In genomic region chr1:181152892-181153633, GRCh38 we compare ENCODE assay signal across 8 cellular contexts.
DNase-seq lines count a peak whose midpoint lies in the region; ATAC-seq and TF ChIP-seq lines count a peak whose summit lies in the region.

No MANE protein-coding gene starts in this region.

- H3K4me3 ChIP-seq in GM06990 (replicated peaks; ENCODE audit: low read depth, low read length) = peak overlapping the region; percentile 25
- peak overlapping the region in 1 of 3 donors; percentile 23 for H3K4me3 ChIP-seq in breast epithelium
- no peak overlapping the region for H3K4me3 ChIP-seq in left lung
- peak overlapping the region in 1 of 2 donors; percentile 15 for H3K4me3 ChIP-seq in tibial artery

- H3K36me3 ChIP-seq in GM06990 (ENCODE audit: control insufficient read depth, insufficient read depth, low read length) (no peaks in the 10 kb centered on the region), breast epithelium (no peaks in the 10 kb centered on the region), left lung (no peaks in the 10 kb centered on the region), tibial artery (no peaks in the 10 kb centered on the region)

- H3K9me3 ChIP-seq in breast epithelium (no peaks in the 10 kb centered on the region), left lung (no peaks in the 10 kb centered on the region), tibial artery (no peaks in the 10 kb centered on the region)

- ATAC-seq in GM21723 (IDR thresholded peaks at IDR 0.05; ENCODE audit: unreplicated experiment) (peak; percentile 74), left lung (peak; percentile 94)

- no peak for TF ChIP-seq POLR2A in breast epithelium (IDR thresholded peaks at IDR 0.05)

- H3K27me3 ChIP-seq in GM06990 (replicated peaks; ENCODE audit: control insufficient read depth, insufficient read depth, low read length) (no peaks in the 10 kb centered on the region), breast epithelium (no peaks in the 10 kb centered on the region), left lung (no peaks in the 10 kb centered on the region), tibial artery (no peaks in the 10 kb centered on the region)

- peaks cover 0 to 5% of the 10 kb centered on the region in 2 donors for H3K4me1 ChIP-seq in breast epithelium
- peaks cover 11 to 27% of the 10 kb centered on the region in 2 donors for H3K4me1 ChIP-seq in left lung
- H3K4me1 ChIP-seq in tibial artery = peaks cover 0 to 29% (median 18%) of the 10 kb centered on the region in 4 donors

- intact Hi-C loops in breast epithelium (cut with DNase I; ENCODE audit: low total_unique reads) (no loop called here), left lung (cut with DNase I) (no loop called here), tibial artery (cut with DNase I; ENCODE audit: low total_unique reads) (no loop called here)

- H3K27ac ChIP-seq in breast epithelium (peak overlapping the region; percentile 72 to 75), left lung (peak overlapping the region; percentile 59 to 69), tibial artery (peak overlapping the region; percentile 87)

- TF ChIP-seq CTCF in GM06990 (IDR thresholded peaks at IDR 0.05; ENCODE audit: insufficient read depth, low read length, poor library complexity, severe bottlenecking) (peak; percentile 48), breast epithelium (IDR thresholded peaks at IDR 0.05) (no peak), left lung (IDR thresholded peaks at IDR 0.05) (peak in 1 of 2 donors; percentile 30), tibial artery (IDR thresholded peaks at IDR 0.05) (peak; percentile 31 to 37)

- peak; percentile 81 for DNase-seq in GM06990 (ENCODE audit: extremely low read depth, insufficient read length)
- peak; percentile 95 for DNase-seq in Kasumi-1 (lab: John Stamatoyannopoulos, UW)
- peak in 1 of 2 donors; percentile 60 for DNase-seq in breast epithelium (ENCODE audit: low spot score in 2 of 2)
- DNase-seq in left lung = peak in 1 of 2 donors; percentile 71
- DNase-seq in tibial artery = peak; percentile 87 to 95
- no peak for DNase-seq in NCI-H524 treated with DMSO at 0.1 percent for 48 hours (lab: John Stamatoyannopoulos, UW)
- no peak for DNase-seq in DMS53 treated with DMSO at 0.1 percent for 48 hours (lab: John Stamatoyannopoulos, UW; ENCODE audit: unreplicated experiment)

Comparison
In these comparisons a context has a peak if more than half of its experiments do, and no peak if none do; other contexts are left out.
1. DNase-seq: peak in GM06990 (single experiment), Kasumi-1 (2 of 2) and tibial artery (2 of 2); none in NCI-H524 treated with DMSO at 0.1 percent for 48 hours (single experiment) and DMS53 treated with DMSO at 0.1 percent for 48 hours (single experiment).
2. CTCF ChIP-seq: peak in GM06990 (single experiment) and tibial artery (2 of 2); none in breast epithelium (0 of 3).
3. Peak in every context shown above with its lines, with median percentiles within 50 percentile points of each other: H3K27ac ChIP-seq.